ENCODE assay signal across 8 cellular contexts in genomic region chr4:10554694-10555093, GRCh38.
DNase-seq lines count a peak whose midpoint lies in the region; ATAC-seq and TF ChIP-seq lines count a peak whose summit lies in the region.

No MANE protein-coding gene starts in this region.

- in situ Hi-C loops in mammary epithelial cell (cut with MboI; ENCODE audit: low sequenced_read_pairs in 2 of 2), result no loop called here

- no peaks in the 10 kb centered on the region for H3K4me1 ChIP-seq in mammary epithelial cell (ENCODE audit: insufficient read depth, low read length)

- peak; percentile 58 for ATAC-seq in HG02610 (IDR thresholded peaks at IDR 0.05; ENCODE audit: unreplicated experiment)
- ATAC-seq in T-cell (replicated peaks in 1 of 4), result peak in 3 of 4 experiments; percentile 55 to 64 (median 63)

- peak overlapping the region; percentile 6 for H3K4me2 ChIP-seq in mammary epithelial cell (ENCODE audit: insufficient read depth, low read depth, low read length)

- POLR2A ChIA-PET in T-cell (lab: Charles Lee), result no interaction called here

- TF ChIP-seq CTCF in mammary epithelial cell (conservative IDR thresholded peaks at IDR 0.05 in 1 of 2, IDR thresholded peaks at IDR 0.05 in 1 of 2; ENCODE audit: extremely low read depth in 1 of 2, insufficient read depth in 1 of 2, low read depth in 1 of 2, low read length in 2 of 2), result peak; percentile 79 to 82

- H3K27me3 Mint-ChIP-seq in T-cell, result peaks cover 19 to 25% of the 10 kb centered on the region in 2 donors

- CTCF ChIA-PET in T-cell (lab: Charles Lee) (interaction anchor here in 1 of 2 donors (0.6 kb wide), 1 partner anchor 377 kb away, joined by 3 read pairs; no protein-coding TSS in a partner anchor), mammary epithelial cell (lab: Charles Lee; ENCODE audit: low non-redundant PET) (no interaction called here)

- WGBS in mammary epithelial cell (ENCODE audit: low coverage, missing lambda C conversion rate), result 2% methylated on average over 6 of the region's 6 CpGs

- BruUV-seq in mammary epithelial cell (replicated peaks; lab: Mats Ljungman, UMichigan), result no TSS peak

- H2AFZ ChIP-seq in mammary epithelial cell (ENCODE audit: low read depth, low read length), result peak overlapping the region; percentile 18

- no peak overlapping the region for H3K4me3 Mint-ChIP-seq in T-cell

- peak; percentile 51 to 66 for DNase-seq in NCI-H524 (lab: John Stamatoyannopoulos, UW)
- DNase-seq in NCI-H524 treated with DMSO at 0.1 percent for 48 hours (lab: John Stamatoyannopoulos, UW), result no peak
- DNase-seq in NCI-H1105 (lab: John Stamatoyannopoulos, UW), result peak; percentile 13
- DNase-seq in T-cell, result peak in 22 of 34 experiments; percentile 1 to 43 (median 20)
- DNase-seq in mammary epithelial cell, result peak; percentile 61
- DNase-seq in islet precursor cell, result peak; percentile 71
- peak; percentile 9 for DNase-seq in stimulated activated CD4-positive, alpha-beta T cell treated with anti-CD3 and anti-CD28 coated beads, Interleukin-4, amount 100 ng/mL, for 1 hour

- H3K4me1 Mint-ChIP-seq in T-cell, result peaks cover 0 to 7% (median 6%) of the 10 kb centered on the region in 3 donors

- H3K27ac ChIP-seq in mammary epithelial cell (ENCODE audit: insufficient read depth, low read depth, low read length), result no peak overlapping the region

- H3K9ac ChIP-seq in mammary epithelial cell (ENCODE audit: insufficient read depth, low read length), result no peak overlapping the region

- H4K20me1 ChIP-seq in mammary epithelial cell (ENCODE audit: insufficient read depth, low read length), result no peaks in the 10 kb centered on the region

- no peak overlapping the region for H3K27ac Mint-ChIP-seq in T-cell

- no peaks in the 10 kb centered on the region for H3K36me3 ChIP-seq in mammary epithelial cell (ENCODE audit: insufficient read depth, low read length)

- no peaks in the 10 kb centered on the region for H3K9me3 Mint-ChIP-seq in T-cell

- H3K9me3 ChIP-seq in mammary epithelial cell (replicated peaks; ENCODE audit: insufficient read depth, low read length), result no peaks in the 10 kb centered on the region

- H3K79me2 ChIP-seq in mammary epithelial cell (ENCODE audit: insufficient read depth, low read length), result no peaks in the 10 kb centered on the region

- intact Hi-C loops in mammary epithelial cell (cut with micrococcal nuclease), result loop anchor here (10.0 kb wide), 2 partner anchors 870 to 1400 kb away; partner anchors contain the start of gene HS3ST1

- H3K4me3 ChIP-seq in mammary epithelial cell (replicated peaks in 1 of 3; ENCODE audit: insufficient read depth in 1 of 3, low read depth in 2 of 3, low read length in 3 of 3), result no peak overlapping the region

- dilution Hi-C loops in mammary epithelial cell (cut with HindIII; ENCODE audit: low sequenced_read_pairs), result no loop called here

- H3K36me3 Mint-ChIP-seq in T-cell, result no peaks in the 10 kb centered on the region

- H3K27me3 ChIP-seq in mammary epithelial cell (ENCODE audit: insufficient read depth, low read length), result no peaks in the 10 kb centered on the region
